Comparison of ENCODE assay signal across 1 cellular context in genomic region chr5:32687167-32687831, GRCh38.
TF ChIP-seq lines count a peak whose summit lies in the region.

No MANE protein-coding gene starts in this region.

TF ChIP-seq in WTC11, 78 proteins besides CTCF, POLR2A, EP300 and RAD21 (continued from another document):
- no peak for TF ChIP-seq MLX (CRISPR knock-in tag; IDR thresholded peaks at IDR 0.05)
- TF ChIP-seq ESRRA (CRISPR knock-in tag; IDR thresholded peaks at IDR 0.05; ENCODE audit: borderline replicate concordance) = no peak
- TF ChIP-seq NR2C2 (CRISPR knock-in tag; IDR thresholded peaks at IDR 0.05) = no peak
- no peak for TF ChIP-seq HMGXB4 (CRISPR knock-in tag; IDR thresholded peaks at IDR 0.05)
TF ChIP-seq in WTC11: peak in this region for 0.
